ENCODE assay signal across 24 cellular contexts in the genomic region with DNA sequence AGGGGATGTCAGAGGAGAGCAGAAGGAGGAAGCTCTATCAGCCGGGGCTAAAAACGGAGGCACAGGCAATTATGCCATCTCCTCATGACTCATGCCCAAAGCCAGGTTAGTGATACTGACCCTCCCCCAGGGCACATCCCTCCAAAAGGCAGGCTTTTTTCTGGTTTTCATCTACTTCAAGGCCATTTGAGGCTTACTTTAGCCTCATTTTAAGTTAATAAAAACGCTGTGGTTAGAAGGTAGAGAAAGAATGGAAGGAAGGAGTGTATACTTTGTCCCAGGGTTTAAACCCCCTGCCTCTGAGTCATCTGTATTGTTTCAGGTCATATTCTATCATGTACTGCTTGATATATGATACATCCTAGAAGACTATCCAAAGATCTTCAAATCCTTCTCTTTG.
DNase-seq lines count a peak whose midpoint lies in the region; ATAC-seq, FAIRE-seq and TF ChIP-seq lines count a peak whose summit lies in the region.
"Had no signal": no experiment of that assay in that cellular context is flagged by ENCODE, and none has a peak within 500 bp of the region (broad histone marks: within the 10 kb centered on the region; RNA-seq: fewer than 3 reads in every experiment).

No MANE protein-coding gene starts in this region.

- H3K27me3 Mint-ChIP-seq in activated naive CD8-positive, alpha-beta T cell treated with anti-CD3 and anti-CD28 coated beads, Interleukin-2, amount 50 U/mL, for 24 hours, result no peaks in the 10 kb centered on the region
- no peaks in the 10 kb centered on the region for H3K27me3 Mint-ChIP-seq in activated naive CD8-positive, alpha-beta T cell treated with anti-CD3 and anti-CD28 coated beads for 36 hours
- H3K27me3 Mint-ChIP-seq: activated naive CD8-positive, alpha-beta T cell treated with anti-CD3 and anti-CD28 coated beads, Interleukin-2, amount 10 ng/mL, durations not matched to agents 7 days and 5 days had no signal

- FAIRE-seq in bronchial epithelial cell (lab: Jason Lieb, UNC), result no peak
- FAIRE-seq: A204.1, D721Med, GM12878, K562 had no signal

- no peak for TF ChIP-seq CTCF in bronchial epithelial cell (IDR thresholded peaks at IDR 0.05; ENCODE audit: insufficient read depth, low read length, severe bottlenecking)

- H3K36me3 ChIP-seq in bronchial epithelial cell (ENCODE audit: control insufficient read depth, insufficient read depth, low read length), result no peaks in the 10 kb centered on the region
- H3K36me3 ChIP-seq: BLaER1, brain microvascular endothelial cell, tibial artery had no signal

- no peaks in the 10 kb centered on the region for H3K4me1 Mint-ChIP-seq in activated naive CD8-positive, alpha-beta T cell treated with anti-CD3 and anti-CD28 coated beads, Interleukin-2, amount 50 U/mL, for 24 hours
- no peaks in the 10 kb centered on the region for H3K4me1 Mint-ChIP-seq in activated naive CD8-positive, alpha-beta T cell treated with anti-CD3 and anti-CD28 coated beads for 36 hours
- H3K4me1 Mint-ChIP-seq: activated naive CD8-positive, alpha-beta T cell treated with anti-CD3 and anti-CD28 coated beads, Interleukin-2, amount 10 ng/mL, durations not matched to agents 7 days and 5 days; naive B cell had no signal

- no peak overlapping the region for H3K27ac Mint-ChIP-seq in activated naive CD8-positive, alpha-beta T cell treated with anti-CD3 and anti-CD28 coated beads, Interleukin-2, amount 50 U/mL, for 24 hours
- H3K27ac Mint-ChIP-seq in activated naive CD8-positive, alpha-beta T cell treated with anti-CD3 and anti-CD28 coated beads for 36 hours, result no peak overlapping the region
- H3K27ac Mint-ChIP-seq: activated naive CD8-positive, alpha-beta T cell treated with anti-CD3 and anti-CD28 coated beads, Interleukin-2, amount 10 ng/mL, durations not matched to agents 7 days and 5 days; naive B cell had no signal

- H3K27me3 ChIP-seq in bronchial epithelial cell (ENCODE audit: control insufficient read depth, insufficient read depth, low read length), result no peaks in the 10 kb centered on the region
- H3K27me3 ChIP-seq: BLaER1, brain microvascular endothelial cell, tibial artery had no signal

- H3K4me3 ChIP-seq in bronchial epithelial cell (ENCODE audit: low read depth, low read length), result no peak overlapping the region
- H3K4me3 ChIP-seq: BLaER1, GM12878, K562, tibial artery had no signal

- no peak for TF ChIP-seq POLR2A in GM18505 (IDR thresholded peaks at IDR 0.05; ENCODE audit: borderline replicate concordance, extremely low read depth, insufficient read depth, insufficient read length)

- DNase-seq in activated naive CD8-positive, alpha-beta T cell treated with anti-CD3 and anti-CD28 coated beads, Interleukin-2, amount 50 U/mL, for 24 hours, result no peak
- DNase-seq in activated naive CD8-positive, alpha-beta T cell treated with anti-CD3 and anti-CD28 coated beads for 36 hours, result no peak
- DNase-seq in NOMO-1 treated with dmso at 0.1 percent for 144 hours (lab: John Stamatoyannopoulos, UW; ENCODE audit: unreplicated experiment), result peak; percentile 42
- peak; percentile 46 for DNase-seq in bronchial epithelial cell (ENCODE audit: low read depth)
- no peak for DNase-seq in activated CD4-positive, CD25-positive, alpha-beta regulatory T cell treated with anti-CD3 and anti-CD28 coated beads, Interleukin-2, amount 50 U/mL, for 72 hours
- DNase-seq in NCI-H510A (lab: John Stamatoyannopoulos, UW), result no peak
- DNase-seq in C1 segment of cervical spinal cord (lab: John Stamatoyannopoulos, UW), result no peak
- DNase-seq: activated CD4-positive, alpha-beta T cell treated with anti-CD3 and anti-CD28 coated beads for 1 hour; activated naive CD8-positive, alpha-beta T cell treated with anti-CD3 and anti-CD28 coated beads, Interleukin-2, amount 10 ng/mL, durations not matched to agents 7 days and 5 days; brain microvascular endothelial cell; dermis blood vessel endothelial cell; foreskin fibroblast; naive B cell; NCI-H1105 treated with DMSO at 0.1 percent for 48 hours; NCI-H524; stimulated activated CD4-positive, alpha-beta T cell treated with anti-CD3 and anti-CD28 coated beads, Interleukin-1b, Interleukin-23, amount 100 ng/mL, for 48 hours; stimulated activated naive CD8-positive, alpha-beta T cell treated with anti-CD3 and anti-CD28 coated beads, Interleukin-15, Interleukin-2, amounts not matched to agents 100 U/mL and 50 U/mL, for 24 hours; tibial artery had no signal

- no peaks in the 10 kb centered on the region for H3K36me3 Mint-ChIP-seq in activated naive CD8-positive, alpha-beta T cell treated with anti-CD3 and anti-CD28 coated beads, Interleukin-2, amount 50 U/mL, for 24 hours (ENCODE audit: low read depth)
- no peaks in the 10 kb centered on the region for H3K36me3 Mint-ChIP-seq in activated naive CD8-positive, alpha-beta T cell treated with anti-CD3 and anti-CD28 coated beads for 36 hours
- H3K36me3 Mint-ChIP-seq: activated naive CD8-positive, alpha-beta T cell treated with anti-CD3 and anti-CD28 coated beads, Interleukin-2, amount 10 ng/mL, durations not matched to agents 7 days and 5 days; naive B cell had no signal

- H3K4me3 Mint-ChIP-seq in activated naive CD8-positive, alpha-beta T cell treated with anti-CD3 and anti-CD28 coated beads, Interleukin-2, amount 50 U/mL, for 24 hours, result no peak overlapping the region
- no peak overlapping the region for H3K4me3 Mint-ChIP-seq in activated naive CD8-positive, alpha-beta T cell treated with anti-CD3 and anti-CD28 coated beads for 36 hours
- H3K4me3 Mint-ChIP-seq: activated naive CD8-positive, alpha-beta T cell treated with anti-CD3 and anti-CD28 coated beads, Interleukin-2, amount 10 ng/mL, durations not matched to agents 7 days and 5 days; naive B cell had no signal

- no peaks in the 10 kb centered on the region for H3K9me3 Mint-ChIP-seq in activated naive CD8-positive, alpha-beta T cell treated with anti-CD3 and anti-CD28 coated beads, Interleukin-2, amount 50 U/mL, for 24 hours
- no peaks in the 10 kb centered on the region for H3K9me3 Mint-ChIP-seq in activated naive CD8-positive, alpha-beta T cell treated with anti-CD3 and anti-CD28 coated beads for 36 hours

- peak; percentile 43 for ATAC-seq in activated naive CD8-positive, alpha-beta T cell treated with anti-CD3 and anti-CD28 coated beads, Interleukin-2, amount 50 U/mL, for 24 hours
- no peak for ATAC-seq in GM18505 (IDR thresholded peaks at IDR 0.05; ENCODE audit: unreplicated experiment)
- ATAC-seq: GM12878; K562; stimulated activated naive CD8-positive, alpha-beta T cell treated with anti-CD3 and anti-CD28 coated beads, Interleukin-15, Interleukin-2, amounts not matched to agents 100 U/mL and 50 U/mL, for 24 hours had no signal

Comparison
In these comparisons a context has a peak if more than half of its experiments do, and no peak if none do; other contexts are left out.
1. DNase-seq: peak in NOMO-1 treated with dmso at 0.1 percent for 144 hours (single experiment) and bronchial epithelial cell (single experiment); none in activated naive CD8-positive, alpha-beta T cell treated with anti-CD3 and anti-CD28 coated beads, Interleukin-2, amount 50 U/mL, for 24 hours (single experiment), activated naive CD8-positive, alpha-beta T cell treated with anti-CD3 and anti-CD28 coated beads for 36 hours (single experiment), activated CD4-positive, CD25-positive, alpha-beta regulatory T cell treated with anti-CD3 and anti-CD28 coated beads, Interleukin-2, amount 50 U/mL, for 72 hours (single experiment), NCI-H510A (single experiment) and C1 segment of cervical spinal cord (0 of 14).